In genomic region chr20:46363874-46364669, GRCh38 we compare ENCODE assay signal across 1 cellular context.
TF ChIP-seq lines count a peak whose summit lies in the region.

No MANE protein-coding gene starts in this region.

TF ChIP-seq in HepG2, 621 proteins besides CTCF, POLR2A, EP300 and RAD21 (continued from another document and continues in another):
- TF ChIP-seq AKNA (CRISPR knock-in tag; IDR thresholded peaks at IDR 0.05; ENCODE audit: borderline replicate concordance) = 0 out of 2 replicates have a peak, but pooled peaks have one; percentile 79
- peak; percentile 20; the same call in 1 of the 2 replicates for TF ChIP-seq ZNF337 (CRISPR knock-in tag; IDR thresholded peaks at IDR 0.05; ENCODE audit: borderline replicate concordance, low read depth)
- peak; percentile 43 for TF ChIP-seq CBX1 (IDR thresholded peaks at IDR 0.05; ENCODE audit: low read depth)
- TF ChIP-seq PHF21A (CRISPR knock-in tag; IDR thresholded peaks at IDR 0.05) = no peak
- 0 out of 2 replicates have a peak, but pooled peaks have one; percentile 64 for TF ChIP-seq IRF1 (CRISPR knock-in tag; IDR thresholded peaks at IDR 0.05; ENCODE audit: low read depth)
- TF ChIP-seq ZNF276 (CRISPR knock-in tag; IDR thresholded peaks at IDR 0.05; ENCODE audit: low read depth) = 0 out of 2 replicates have a peak, but pooled peaks have one; percentile 24
- TF ChIP-seq ZNF678 (CRISPR knock-in tag; IDR thresholded peaks at IDR 0.05) = no peak
- peak; percentile 83 for TF ChIP-seq ELF1 (CRISPR knock-in tag; IDR thresholded peaks at IDR 0.05)
- peak; percentile 90 for TF ChIP-seq ZMYM4 (CRISPR knock-in tag; IDR thresholded peaks at IDR 0.05)
- TF ChIP-seq CAMTA2 (CRISPR knock-in tag; IDR thresholded peaks at IDR 0.05; ENCODE audit: borderline replicate concordance) = peak; percentile 100
- TF ChIP-seq JUND (CRISPR knock-in tag; IDR thresholded peaks at IDR 0.05) = 0 out of 2 replicates have a peak, but pooled peaks have one; percentile 33
- peak; percentile 97 for TF ChIP-seq KAT8 (CRISPR knock-in tag; IDR thresholded peaks at IDR 0.05)
- peak; percentile 84 for TF ChIP-seq HOXA3 (CRISPR knock-in tag; IDR thresholded peaks at IDR 0.05)
- no peak; the same call in 1 of the 2 replicates for TF ChIP-seq ZNF800 (CRISPR knock-in tag; IDR thresholded peaks at IDR 0.05)
- peak; percentile 99 for TF ChIP-seq ASH2L (IDR thresholded peaks at IDR 0.05; ENCODE audit: insufficient read length, low read depth, low read length)
- TF ChIP-seq ZFP41 (CRISPR knock-in tag; IDR thresholded peaks at IDR 0.05; ENCODE audit: borderline replicate concordance) = peak; percentile 96
- TF ChIP-seq MED13 (CRISPR knock-in tag; IDR thresholded peaks at IDR 0.05) = peak; percentile 91
- TF ChIP-seq RFX5 (IDR thresholded peaks at IDR 0.05; ENCODE audit: low read depth, low read length) = peak; percentile 22
- TF ChIP-seq ZUFSP (CRISPR knock-in tag; IDR thresholded peaks at IDR 0.05; ENCODE audit: borderline replicate concordance) = no peak
- TF ChIP-seq MLLT10 (CRISPR knock-in tag; IDR thresholded peaks at IDR 0.05) = peak; percentile 50; the same call in 1 of the 2 replicates
- no peak for TF ChIP-seq ZNF878 (CRISPR knock-in tag; IDR thresholded peaks at IDR 0.05)
- peak; percentile 91 for TF ChIP-seq TBP (CRISPR knock-in tag; IDR thresholded peaks at IDR 0.05)
- TF ChIP-seq KLF13 (CRISPR knock-in tag; IDR thresholded peaks at IDR 0.05) = 0 out of 2 replicates have a peak, but pooled peaks have one; percentile 86
- peak; percentile 64; the same call in 1 of the 2 replicates for TF ChIP-seq ZNF17 (CRISPR knock-in tag; IDR thresholded peaks at IDR 0.05)
- no peak for TF ChIP-seq IKZF1 (IDR thresholded peaks at IDR 0.05)
- TF ChIP-seq ZBED4 (CRISPR knock-in tag; IDR thresholded peaks at IDR 0.05; ENCODE audit: borderline replicate concordance) = no peak; the same call in 1 of the 2 replicates
- TF ChIP-seq ATF6 (CRISPR knock-in tag; conservative IDR thresholded peaks at IDR 0.05) = peak; percentile 98
- no peak for TF ChIP-seq ZNF362 (CRISPR knock-in tag; IDR thresholded peaks at IDR 0.05; ENCODE audit: borderline replicate concordance)
- TF ChIP-seq SMAD9 (CRISPR knock-in tag; IDR thresholded peaks at IDR 0.05) = peak; percentile 92
- TF ChIP-seq POLR2AphosphoS2 (IDR thresholded peaks at IDR 0.05; ENCODE audit: low read depth, low read length) = no peak; the same call in none of the 2 replicates
- peak; percentile 47; the same call in 1 of the 2 replicates for TF ChIP-seq AKAP8 (CRISPR knock-in tag; IDR thresholded peaks at IDR 0.05)
- no peak for TF ChIP-seq HNF4G (IDR thresholded peaks at IDR 0.05; ENCODE audit: borderline replicate concordance, low read depth, low read length)
- peak; percentile 80; the same call in 1 of the 2 replicates for TF ChIP-seq HNF4G (CRISPR knock-in tag; IDR thresholded peaks at IDR 0.05; ENCODE audit: borderline replicate concordance, low read depth)
- peak; percentile 95 for TF ChIP-seq ZNF547 (CRISPR knock-in tag; IDR thresholded peaks at IDR 0.05)
- TF ChIP-seq E2F5 (CRISPR knock-in tag; conservative IDR thresholded peaks at IDR 0.05) = peak; percentile 88; the same call in 1 of the 2 replicates
- TF ChIP-seq ZNF333 (CRISPR knock-in tag; IDR thresholded peaks at IDR 0.05; ENCODE audit: borderline replicate concordance) = peak; percentile 99
